Comparison of ENCODE assay signal across 10 cellular contexts in genomic region chr5:102959055-102959454, GRCh38.
DNase-seq lines count a peak whose midpoint lies in the region; ATAC-seq, FAIRE-seq and TF ChIP-seq lines count a peak whose summit lies in the region.
"Had no signal": no experiment of that assay in that cellular context is flagged by ENCODE, and none has a peak within 500 bp of the region (broad histone marks: within the 10 kb centered on the region; RNA-seq: fewer than 3 reads in every experiment).

No MANE protein-coding gene starts in this region.

- POLR2A ChIA-PET in Caco-2 (lab: Charles Lee), result no interaction called here

- no peaks in the 10 kb centered on the region for H3K27me3 Mint-ChIP-seq in Caco-2 (ENCODE audit: insufficient read depth, unreplicated experiment)

- no peaks in the 10 kb centered on the region for H3K36me3 Mint-ChIP-seq in Caco-2 (ENCODE audit: insufficient read depth, unreplicated experiment)

- peaks cover 11% of the 10 kb centered on the region for H3K4me1 Mint-ChIP-seq in Caco-2 (ENCODE audit: low read depth, unreplicated experiment)

- peak overlapping the region; percentile 40 to 57 for H3K27ac ChIP-seq in coronary artery
- H3K27ac ChIP-seq in pancreas, result peak overlapping the region in 2 of 4 donors; percentile 10 to 25

- TF ChIP-seq CTCF in coronary artery (IDR thresholded peaks at IDR 0.05) (no peak), pancreas (IDR thresholded peaks at IDR 0.05) (no peak), Caco-2 (IDR thresholded peaks at IDR 0.05; ENCODE audit: insufficient read depth in 1 of 2, low read depth in 1 of 2, low read length in 1 of 2, severe bottlenecking in 1 of 2, unreplicated experiment in 1 of 2) (no peak)

- H3K27ac Mint-ChIP-seq in Caco-2 (ENCODE audit: unreplicated experiment), result no peak overlapping the region

- H3K9me3 ChIP-seq in pancreas, result peaks cover 0 to 2% (median 0%) of the 10 kb centered on the region in 4 donors
- no peaks in the 10 kb centered on the region for H3K9me3 ChIP-seq in Caco-2

- WGBS in pancreas, 2 donors, result 58 to 77% methylated on average over 1 of the region's 1 CpG

- intact Hi-C loops in pancreas (cut with DNase I), result no loop called here
- intact Hi-C loops in Caco-2 (cut with micrococcal nuclease; ENCODE audit: unreplicated experiment), result loop anchor here (5.0 kb wide), 1 partner anchor 177 kb away; no protein-coding TSS in a partner anchor

- no peaks in the 10 kb centered on the region for H3K9me3 Mint-ChIP-seq in Caco-2 (ENCODE audit: unreplicated experiment)

- DNase-seq in HTR-8/SVneo (ENCODE audit: insufficient read length, low spot score) (peak; percentile 45), coronary artery (ENCODE audit: low spot score) (no peak), pancreas (no peak), Caco-2 (no peak)
- no peak for DNase-seq in stimulated activated CD4-positive, alpha-beta T cell treated with anti-CD3 and anti-CD28 coated beads, Interleukin-4, amount 100 ng/mL, for 4 hours
- DNase-seq in activated CD4-positive, CD25-positive, alpha-beta regulatory T cell treated with anti-CD3 and anti-CD28 coated beads, Interleukin-2, amount 50 U/mL, for 72 hours, result no peak
- DNase-seq: activated CD4-positive, alpha-beta T cell treated with anti-CD3 and anti-CD28 coated beads, Interleukin-2, amount 50 U/mL, for 1 hour; NCI-H1417 treated with DMSO at 0.1 percent for 48 hours had no signal

- peaks cover 0 to 13% (median 10%) of the 10 kb centered on the region in 3 donors for H3K4me1 ChIP-seq in pancreas
- no peaks in the 10 kb centered on the region for H3K4me1 ChIP-seq in Caco-2

- no TSS peak for BruUV-seq in Caco-2 (replicated peaks; lab: Mats Ljungman, UMichigan)

- no peak overlapping the region for H3K4me3 ChIP-seq in coronary artery
- no peak overlapping the region for H3K4me3 ChIP-seq in pancreas
- no peak overlapping the region for H3K4me3 ChIP-seq in Caco-2 (ENCODE audit: low read depth, low read length)

- H3K4me3 Mint-ChIP-seq in Caco-2 (ENCODE audit: unreplicated experiment), result no peak overlapping the region

- H3K27me3 ChIP-seq in pancreas (no peaks in the 10 kb centered on the region), Caco-2 (replicated peaks; ENCODE audit: control insufficient read depth, insufficient read depth, low read length) (no peaks in the 10 kb centered on the region)

- CTCF ChIA-PET in Caco-2 (lab: Charles Lee), result no interaction called here

- ATAC-seq in GM19035 (IDR thresholded peaks at IDR 0.05; ENCODE audit: unreplicated experiment) (peak; percentile 56), pancreas (peak; percentile 63 to 78 (median 72)), HG03521 (IDR thresholded peaks at IDR 0.05; ENCODE audit: unreplicated experiment) (no peak)

- H3K36me3 ChIP-seq in pancreas, result no peaks in the 10 kb centered on the region
- no peaks in the 10 kb centered on the region for H3K36me3 ChIP-seq in Caco-2 (ENCODE audit: control insufficient read depth, insufficient read depth, low read length)

- no peak for FAIRE-seq in HTR-8/SVneo (lab: Jason Lieb, UNC)
- no peak for FAIRE-seq in pancreas (lab: Jason Lieb, UNC)
